In the genomic region with DNA sequence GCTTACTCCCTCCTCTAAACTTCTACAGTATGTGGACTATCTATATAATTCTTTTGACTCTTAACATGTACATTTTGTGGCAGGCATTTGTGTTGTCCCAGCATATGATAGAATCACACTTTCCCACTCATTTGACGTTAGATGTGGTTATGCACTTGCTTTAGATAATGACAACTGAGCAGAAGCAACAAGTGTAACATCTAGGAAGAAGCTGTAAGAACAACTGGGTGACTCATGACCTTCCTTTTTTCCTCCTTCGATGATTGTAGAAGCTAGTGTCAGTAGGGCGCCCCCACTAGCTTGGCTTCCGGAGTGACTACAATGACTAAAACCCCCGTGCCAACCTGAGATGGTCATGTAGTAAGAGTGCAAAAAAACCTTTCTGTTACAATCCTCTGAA, we compare ENCODE assay signal across 11 cellular contexts.
A peak's percentile ranks its signal among the peaks of the same experiment; 100 is the strongest.
DNase-seq lines count a peak whose midpoint lies in the region; ATAC-seq and TF ChIP-seq lines count a peak whose summit lies in the region.
"Had no signal": no experiment of that assay in that cellular context is flagged by ENCODE, and none has a peak within 500 bp of the region (broad histone marks: within the 10 kb centered on the region; RNA-seq: fewer than 3 reads in every experiment).

No MANE protein-coding gene starts in this region.

- no peak overlapping the region for H3K27ac ChIP-seq in gastroesophageal sphincter
- no peak overlapping the region for H3K27ac ChIP-seq in gastrocnemius medialis

- peak overlapping the region; percentile 9 for H3K4me3 Mint-ChIP-seq in activated naive CD8-positive, alpha-beta T cell treated with anti-CD3 and anti-CD28 coated beads, Interleukin-2, amount 50 U/mL, for 24 hours

- in situ Hi-C loops in gastrocnemius medialis (cut with MboI; ENCODE audit: low sequenced_read_pairs in 4 of 4): no loop called here

- H3K4me1 Mint-ChIP-seq in activated naive CD8-positive, alpha-beta T cell treated with anti-CD3 and anti-CD28 coated beads, Interleukin-2, amount 50 U/mL, for 24 hours: peaks cover 67% of the 10 kb centered on the region

- no peaks in the 10 kb centered on the region for H3K4me1 ChIP-seq in gastroesophageal sphincter
- H3K4me1 ChIP-seq in gastrocnemius medialis: peaks cover 0 to 7% of the 10 kb centered on the region in 2 donors

- TF ChIP-seq CTCF in GM10248 (IDR thresholded peaks at IDR 0.05; ENCODE audit: control extremely low read depth, extremely low read depth, low read depth, missing control alignments) (no peak), gastroesophageal sphincter (IDR thresholded peaks at IDR 0.05) (no peak), gastrocnemius medialis (IDR thresholded peaks at IDR 0.05 in 4 of 5, conservative IDR thresholded peaks at IDR 0.05 in 1 of 5) (no peak)

- H3K27me3 Mint-ChIP-seq in activated naive CD8-positive, alpha-beta T cell treated with anti-CD3 and anti-CD28 coated beads, Interleukin-2, amount 50 U/mL, for 24 hours: no peaks in the 10 kb centered on the region

- DNase-seq in HT1080 (ENCODE audit: low read depth): peak; percentile 79
- peak; percentile 62 for DNase-seq in activated CD4-positive, alpha-beta T cell treated with anti-CD3 and anti-CD28 coated beads, Interleukin-2, amount 50 U/mL, for 1 hour
- peak; percentile 67 for DNase-seq in activated naive CD8-positive, alpha-beta T cell treated with anti-CD3 and anti-CD28 coated beads, Interleukin-2, amount 50 U/mL, for 24 hours
- DNase-seq in stimulated activated CD8-positive, alpha-beta memory T cell treated with anti-CD3 and anti-CD28 coated beads, Interleukin-12 subunit alpha, Interleukin-12 subunit beta, amount 100 ng/mL, for 1 hour (ENCODE audit: low read depth): peak; percentile 59
- DNase-seq in GM10248 (ENCODE audit: extremely low spot score): no peak
- no peak for DNase-seq in gastrocnemius medialis
- DNase-seq: kidney glomerular epithelial cell, NCI-H2227 treated with DMSO at 0.1 percent for 48 hours, T1000 had no signal

- H3K36me3 ChIP-seq in gastroesophageal sphincter: no peaks in the 10 kb centered on the region
- H3K36me3 ChIP-seq in gastrocnemius medialis: no peaks in the 10 kb centered on the region

- peak overlapping the region; percentile 87 for H3K27ac Mint-ChIP-seq in activated naive CD8-positive, alpha-beta T cell treated with anti-CD3 and anti-CD28 coated beads, Interleukin-2, amount 50 U/mL, for 24 hours

- ATAC-seq in activated naive CD8-positive, alpha-beta T cell treated with anti-CD3 and anti-CD28 coated beads, Interleukin-2, amount 50 U/mL, for 24 hours: peak; percentile 91
- ATAC-seq in HG03520 (IDR thresholded peaks at IDR 0.05; ENCODE audit: unreplicated experiment) (no peak), gastroesophageal sphincter (no peak), gastrocnemius medialis (no peak)

- CTCF ChIA-PET in GM10248 (lab: Yijun Ruan, JAX): interaction anchor here (0.7 to 1.3 kb wide), 4 partner anchors 8 to 161 kb away, joined by 3 read pairs; no protein-coding TSS in a partner anchor

- H3K36me3 Mint-ChIP-seq in activated naive CD8-positive, alpha-beta T cell treated with anti-CD3 and anti-CD28 coated beads, Interleukin-2, amount 50 U/mL, for 24 hours (ENCODE audit: low read depth): no peaks in the 10 kb centered on the region

- TF ChIP-seq POLR2A in gastroesophageal sphincter (IDR thresholded peaks at IDR 0.05) (no peak), gastrocnemius medialis (IDR thresholded peaks at IDR 0.05) (no peak)

- intact Hi-C loops in gastrocnemius medialis (cut with DNase I; ENCODE audit: low total_unique reads): no loop called here

- no peak for TF ChIP-seq EP300 in gastroesophageal sphincter (IDR thresholded peaks at IDR 0.05)

- no peaks in the 10 kb centered on the region for H3K9me3 Mint-ChIP-seq in activated naive CD8-positive, alpha-beta T cell treated with anti-CD3 and anti-CD28 coated beads, Interleukin-2, amount 50 U/mL, for 24 hours

- H3K9me3 ChIP-seq in gastroesophageal sphincter: no peaks in the 10 kb centered on the region
- H3K9me3 ChIP-seq in gastrocnemius medialis: no peaks in the 10 kb centered on the region

- H3K4me3 ChIP-seq in gastroesophageal sphincter: no peak overlapping the region
- H3K4me3 ChIP-seq in gastrocnemius medialis: no peak overlapping the region

- H3K27me3 ChIP-seq in gastroesophageal sphincter: no peaks in the 10 kb centered on the region
- H3K27me3 ChIP-seq in gastrocnemius medialis: no peaks in the 10 kb centered on the region

- POLR2A ChIA-PET in GM10248 (lab: Yijun Ruan, JAX): no interaction called here

- WGBS in gastroesophageal sphincter (ENCODE audit: low coverage in 1 of 2), 2 donors: 90% methylated on average over 5 of the region's 5 CpGs

Comparison
In these comparisons a context has a peak if more than half of its experiments do, and no peak if none do; other contexts are left out.
1. DNase-seq: peak in HT1080 (single experiment), activated CD4-positive, alpha-beta T cell treated with anti-CD3 and anti-CD28 coated beads, Interleukin-2, amount 50 U/mL, for 1 hour (single experiment), activated naive CD8-positive, alpha-beta T cell treated with anti-CD3 and anti-CD28 coated beads, Interleukin-2, amount 50 U/mL, for 24 hours (single experiment) and stimulated activated CD8-positive, alpha-beta memory T cell treated with anti-CD3 and anti-CD28 coated beads, Interleukin-12 subunit alpha, Interleukin-12 subunit beta, amount 100 ng/mL, for 1 hour (single experiment); none in GM10248 (single experiment) and gastrocnemius medialis (0 of 2).